ENCODE assay signal across 1 cellular context in genomic region chr20:63850689-63851547, GRCh38.
TF ChIP-seq lines count a peak whose summit lies in the region.

No MANE protein-coding gene starts in this region.

TF ChIP-seq in GM12878, 131 proteins besides CTCF, POLR2A, EP300 and RAD21 (continued from another document):
- peak; percentile 85 for TF ChIP-seq E2F8 (IDR thresholded peaks at IDR 0.05; ENCODE audit: low read depth, partially characterized antibody)
- TF ChIP-seq HDAC2 (IDR thresholded peaks at IDR 0.05), result no peak
- no peak for TF ChIP-seq SUPT20H (IDR thresholded peaks at IDR 0.05; ENCODE audit: borderline replicate concordance, control insufficient read depth, low read depth, low read length)
- no peak for TF ChIP-seq NFXL1 (IDR thresholded peaks at IDR 0.05; ENCODE audit: borderline replicate concordance)
- no peak for TF ChIP-seq SREBF1 (IDR thresholded peaks at IDR 0.05; ENCODE audit: low read length)
- peak; percentile 99 for TF ChIP-seq DPF2 (IDR thresholded peaks at IDR 0.05)
- no peak for TF ChIP-seq BRCA1 (IDR thresholded peaks at IDR 0.05; ENCODE audit: low read depth, low read length)
- peak; percentile 96 for TF ChIP-seq MTA2 (IDR thresholded peaks at IDR 0.05; ENCODE audit: low read depth)
- peak; percentile 98 for TF ChIP-seq PAX5 (IDR thresholded peaks at IDR 0.05; ENCODE audit: borderline replicate concordance, low read depth, low read length)
- TF ChIP-seq E4F1 (IDR thresholded peaks at IDR 0.05; ENCODE audit: borderline replicate concordance, partially characterized antibody), result peak; percentile 52
- no peak for TF ChIP-seq HSF1 (IDR thresholded peaks at IDR 0.05; ENCODE audit: low read depth, low read length)
- TF ChIP-seq E2F4 (IDR thresholded peaks at IDR 0.05; ENCODE audit: low read depth, low read length), result no peak
- peak; percentile 86 for TF ChIP-seq FOXM1 (IDR thresholded peaks at IDR 0.05; ENCODE audit: low read depth, low read length)
- no peak for TF ChIP-seq ZZZ3 (IDR thresholded peaks at IDR 0.05; ENCODE audit: control insufficient read depth, insufficient read length, low read depth)
- TF ChIP-seq ZSCAN29 (IDR thresholded peaks at IDR 0.05), result no peak
- peak; percentile 99 for TF ChIP-seq GATAD2B (conservative IDR thresholded peaks at IDR 0.05; ENCODE audit: low read depth)
- TF ChIP-seq SMARCA5 (IDR thresholded peaks at IDR 0.05), result peak; percentile 95; the same call in 1 of the 2 replicates
